ENCODE assay signal across 8 cellular contexts in the genomic region with DNA sequence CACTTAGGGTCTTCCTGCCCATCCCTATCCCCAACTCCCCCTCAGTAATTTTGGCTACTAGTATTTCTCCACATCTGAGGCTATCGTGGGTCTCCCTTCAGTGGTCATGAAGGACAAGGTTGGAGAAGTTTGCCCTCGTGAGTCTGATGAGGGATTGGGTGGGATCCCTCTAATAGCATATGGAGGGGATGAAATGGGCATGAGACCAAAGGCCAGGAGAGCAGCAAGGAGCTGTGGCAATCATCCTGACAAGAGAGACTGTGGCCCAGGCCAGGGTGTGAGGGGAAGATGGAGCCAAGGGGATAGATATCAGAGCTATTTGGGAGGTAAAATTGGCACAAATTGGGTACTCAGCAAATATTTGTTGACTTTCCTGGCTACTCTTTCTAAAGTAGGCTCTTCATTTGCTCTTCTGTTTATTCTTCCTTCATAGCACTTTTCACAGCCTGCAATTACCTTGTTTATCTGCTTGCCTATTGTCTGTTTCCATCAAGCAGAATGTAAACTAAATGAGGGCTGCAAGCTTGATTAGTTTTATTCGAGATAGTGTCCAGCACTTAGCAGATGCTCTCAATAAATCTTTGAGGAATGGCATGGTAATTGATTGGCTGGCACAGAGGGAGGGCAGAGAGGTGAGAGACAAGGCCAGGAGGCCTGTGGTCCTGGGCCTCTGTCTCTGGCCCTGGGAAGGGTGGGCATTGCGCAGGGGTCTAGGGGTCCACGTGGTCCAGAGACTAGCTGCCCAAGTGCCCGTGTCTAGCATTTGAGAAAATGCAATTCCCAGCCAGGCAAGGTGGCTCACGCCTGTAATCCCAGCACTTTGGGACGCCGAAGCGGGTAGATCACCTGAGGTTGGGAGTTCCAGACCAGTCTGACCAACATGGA. TPM values are rescaled to one million over a fixed set of nuclear protein-coding genes. Genes with fewer than 3 reads are reported as not detected.
DNase-seq lines count a peak whose midpoint lies in the region; ATAC-seq, FAIRE-seq and TF ChIP-seq lines count a peak whose summit lies in the region.

No MANE protein-coding gene starts in this region.

- H3K27ac ChIP-seq in SU-DHL-6 (ENCODE audit: low read depth, low read length) (no peak overlapping the region), kidney (ENCODE audit: low read depth in 2 of 2, low read length in 2 of 2) (no peak overlapping the region), testis (peak overlapping the region; percentile 64 to 88)
- H3K27ac ChIP-seq in effector memory CD4-positive, alpha-beta T cell (ENCODE audit: insufficient read depth, low read length, poor library complexity, severe bottlenecking): no peak overlapping the region

- H3K4me1 ChIP-seq in kidney (ENCODE audit: control insufficient read depth in 1 of 2, insufficient read depth in 1 of 2, low read depth in 1 of 2, low read length in 2 of 2) (peaks cover 0 to 15% of the 10 kb centered on the region in 2 donors), testis (peaks cover 14% of the 10 kb centered on the region)
- H3K4me1 ChIP-seq in effector memory CD4-positive, alpha-beta T cell (ENCODE audit: control insufficient read depth, insufficient read depth, low read length, poor library complexity, severe bottlenecking): peaks cover 22% of the 10 kb centered on the region

- H3K4me2 ChIP-seq in SU-DHL-6 (ENCODE audit: low read depth, low read length, poor library complexity, severe bottlenecking): no peak overlapping the region

- no peak for TF ChIP-seq POLR2A in testis (IDR thresholded peaks at IDR 0.05)

- no peaks in the 10 kb centered on the region for H3K9me2 ChIP-seq in SU-DHL-6 (replicated peaks; ENCODE audit: insufficient read depth, low read length)

- H3K4me3 ChIP-seq in SU-DHL-6 (ENCODE audit: insufficient read depth, low read length, poor library complexity, severe bottlenecking) (no peak overlapping the region), kidney (ENCODE audit: low read length in 2 of 2) (no peak overlapping the region), testis (no peak overlapping the region)
- H3K4me3 ChIP-seq in effector memory CD4-positive, alpha-beta T cell (ENCODE audit: insufficient read depth, low read depth, low read length, poor library complexity, severe bottlenecking): no peak overlapping the region

- no peaks in the 10 kb centered on the region for H4K20me1 ChIP-seq in SU-DHL-6 (ENCODE audit: low read depth, low read length)

- no peaks in the 10 kb centered on the region for H3K9me3 ChIP-seq in SU-DHL-6 (ENCODE audit: insufficient read depth, low read length)
- H3K9me3 ChIP-seq in kidney (ENCODE audit: control insufficient read depth in 1 of 2, low read length in 2 of 2): no peaks in the 10 kb centered on the region
- H3K9me3 ChIP-seq in testis: no peaks in the 10 kb centered on the region
- no peaks in the 10 kb centered on the region for H3K9me3 ChIP-seq in effector memory CD4-positive, alpha-beta T cell (ENCODE audit: control insufficient read depth, low read length)

- intact Hi-C loops in kidney (cut with DNase I): no loop called here
- intact Hi-C loops in testis (cut with DNase I; ENCODE audit: low total_unique reads): no loop called here

- no peak for TF ChIP-seq CTCF in SU-DHL-6 (IDR thresholded peaks at IDR 0.05; ENCODE audit: insufficient read depth, low read length, poor library complexity, severe bottlenecking)
- TF ChIP-seq CTCF in kidney (IDR thresholded peaks at IDR 0.05; ENCODE audit: borderline replicate concordance, extremely low read depth, insufficient read depth): no peak
- TF ChIP-seq CTCF in testis (IDR thresholded peaks at IDR 0.05): no peak

- no peak for ATAC-seq in GM21529 (IDR thresholded peaks at IDR 0.05; ENCODE audit: unreplicated experiment)

- H3F3A ChIP-seq in SU-DHL-6 (ENCODE audit: insufficient read depth): 0 out of 2 replicates have a peak, but pooled peaks cover 6% of the 10 kb centered on the region

- peak overlapping the region; percentile 49 for H2AFZ ChIP-seq in SU-DHL-6 (ENCODE audit: low read depth, low read length, severe bottlenecking)

- no peak for FAIRE-seq in kidney (lab: Jason Lieb, UNC)

- no peaks in the 10 kb centered on the region for H3K27me3 ChIP-seq in SU-DHL-6 (ENCODE audit: low read length)
- no peaks in the 10 kb centered on the region for H3K27me3 ChIP-seq in testis
- H3K27me3 ChIP-seq in effector memory CD4-positive, alpha-beta T cell (replicated peaks; ENCODE audit: control insufficient read depth, insufficient read depth, low read length, poor library complexity, severe bottlenecking): no peaks in the 10 kb centered on the region

- H3K9ac ChIP-seq in SU-DHL-6 (ENCODE audit: low read length) (no peak overlapping the region; the same call in 1 of the 2 replicates), kidney (ENCODE audit: low read length in 2 of 2) (no peak overlapping the region)

- no peaks in the 10 kb centered on the region for H3K79me2 ChIP-seq in SU-DHL-6 (ENCODE audit: insufficient read depth, low read length)

- DNase-seq in activated CD8-positive, alpha-beta memory T cell treated with anti-CD3 and anti-CD28 coated beads, Interleukin-2, amount 50 U/mL, for 48 hours: peak; percentile 53
- no peak for DNase-seq in activated CD8-positive, alpha-beta memory T cell treated with anti-CD3 and anti-CD28 coated beads for 24 hours
- DNase-seq in kidney (peak; percentile 69), testis (no peak), AML-193 (lab: John Stamatoyannopoulos, UW) (no peak)
- DNase-seq in effector memory CD4-positive, alpha-beta T cell: no peak

- 74% methylated on average over 9 to 10 of the region's 10 CpGs for WGBS in testis, 2 donors

- no peaks in the 10 kb centered on the region for H3K36me3 ChIP-seq in SU-DHL-6 (ENCODE audit: low read length)
- peaks cover 2% of the 10 kb centered on the region in 2 donors for H3K36me3 ChIP-seq in kidney (ENCODE audit: control insufficient read depth in 1 of 2, insufficient read depth in 2 of 2, low read length in 2 of 2)
- H3K36me3 ChIP-seq in testis (ENCODE audit: low read depth, missing control alignments): no peaks in the 10 kb centered on the region
- peaks cover 13% of the 10 kb centered on the region for H3K36me3 ChIP-seq in effector memory CD4-positive, alpha-beta T cell (ENCODE audit: control insufficient read depth, insufficient read depth, low read length)

RNA-seq across cellular contexts. Expression of gene PLK3, which starts 1.5 kb away (rescaled TPM):
- total RNA-seq in kidney (24.3 TPM), testis (10 to 100 TPM; 16.4 to 17.2 TPM)
- polyA plus RNA-seq in kidney (ENCODE audit: insufficient read depth, low read depth, low replicate concordance) (4.4 TPM), testis (ENCODE audit: insufficient read depth, low read depth, low replicate concordance) (7.2 TPM)

RNA-seq across cellular contexts. Expression of gene DYNLT4, which starts 8.4 kb away (rescaled TPM):
- total RNA-seq in kidney (1.2 TPM), testis (1 to 10 TPM; 3.2 to 4.0 TPM)
- polyA plus RNA-seq in kidney (ENCODE audit: insufficient read depth, low read depth, low replicate concordance) (not detected), testis (ENCODE audit: insufficient read depth, low read depth, low replicate concordance) (0.47 TPM)

RNA-seq across cellular contexts. Expression of gene BTBD19, which starts 9.6 kb away (rescaled TPM):
- total RNA-seq in kidney: 16.5 TPM
- polyA plus RNA-seq in kidney (ENCODE audit: insufficient read depth, low read depth, low replicate concordance): 3.2 TPM
- 10 to 100 TPM; 10.2 to 14.1 TPM for total RNA-seq in testis
- 5.4 TPM for polyA plus RNA-seq in testis (ENCODE audit: insufficient read depth, low read depth, low replicate concordance)

RNA-seq across cellular contexts. Expression of gene BEST4, which starts 10.8 kb away (rescaled TPM):
- total RNA-seq in kidney: 0.50 TPM
- 0.37 TPM for polyA plus RNA-seq in kidney (ENCODE audit: insufficient read depth, low read depth, low replicate concordance)
- 1 to 10 TPM; 1.1 to 1.7 TPM for total RNA-seq in testis
- 0.79 TPM for polyA plus RNA-seq in testis (ENCODE audit: insufficient read depth, low read depth, low replicate concordance)

RNA-seq across cellular contexts. Expression of gene RPS8, which starts 23.4 kb away (rescaled TPM):
- total RNA-seq in kidney (1,449 TPM), testis (100 to 1,000 TPM; 431 to 935 TPM)
- polyA plus RNA-seq in kidney (ENCODE audit: insufficient read depth, low read depth, low replicate concordance) (1,538 TPM), testis (ENCODE audit: insufficient read depth, low read depth, low replicate concordance) (860 TPM)

Comparison
In these comparisons a context has a peak if more than half of its experiments do, and no peak if none do; other contexts are left out.
1. DNase-seq: peak in activated CD8-positive, alpha-beta memory T cell treated with anti-CD3 and anti-CD28 coated beads, Interleukin-2, amount 50 U/mL, for 48 hours (single experiment) and kidney (single experiment); none in activated CD8-positive, alpha-beta memory T cell treated with anti-CD3 and anti-CD28 coated beads for 24 hours (single experiment), testis (single experiment), effector memory CD4-positive, alpha-beta T cell (0 of 3) and AML-193 (0 of 2).
2. H3K27ac ChIP-seq: peak in testis (2 of 2); none in SU-DHL-6 (single experiment), kidney (0 of 2) and effector memory CD4-positive, alpha-beta T cell (single experiment).